In genomic region chr4:100722133-100722532, GRCh38 we compare ENCODE assay signal across 1 cellular context.
TF ChIP-seq lines count a peak whose summit lies in the region.

No MANE protein-coding gene starts in this region.

TF ChIP-seq in SK-N-SH treated with all-trans-retinoic acid at 6 μM for 48 hours, 23 proteins besides CTCF, POLR2A, EP300 and RAD21:
- TF ChIP-seq PATZ1 (CRISPR knock-in tag; IDR thresholded peaks at IDR 0.05; ENCODE audit: borderline replicate concordance), result no peak
- no peak for TF ChIP-seq SNAI2 (CRISPR knock-in tag; IDR thresholded peaks at IDR 0.05)
- TF ChIP-seq TOX (CRISPR knock-in tag; IDR thresholded peaks at IDR 0.05; ENCODE audit: borderline replicate concordance), result no peak
- no peak for TF ChIP-seq PPARA (CRISPR knock-in tag; IDR thresholded peaks at IDR 0.05; ENCODE audit: borderline replicate concordance)
- TF ChIP-seq OSR1 (CRISPR knock-in tag; IDR thresholded peaks at IDR 0.05), result no peak
- TF ChIP-seq ZC3H10 (CRISPR knock-in tag; IDR thresholded peaks at IDR 0.05), result no peak
- no peak for TF ChIP-seq POU6F1 (CRISPR knock-in tag; IDR thresholded peaks at IDR 0.05; ENCODE audit: borderline replicate concordance, low read depth)
- TF ChIP-seq ESRRG (CRISPR knock-in tag; IDR thresholded peaks at IDR 0.05), result no peak
